In the genomic region with DNA sequence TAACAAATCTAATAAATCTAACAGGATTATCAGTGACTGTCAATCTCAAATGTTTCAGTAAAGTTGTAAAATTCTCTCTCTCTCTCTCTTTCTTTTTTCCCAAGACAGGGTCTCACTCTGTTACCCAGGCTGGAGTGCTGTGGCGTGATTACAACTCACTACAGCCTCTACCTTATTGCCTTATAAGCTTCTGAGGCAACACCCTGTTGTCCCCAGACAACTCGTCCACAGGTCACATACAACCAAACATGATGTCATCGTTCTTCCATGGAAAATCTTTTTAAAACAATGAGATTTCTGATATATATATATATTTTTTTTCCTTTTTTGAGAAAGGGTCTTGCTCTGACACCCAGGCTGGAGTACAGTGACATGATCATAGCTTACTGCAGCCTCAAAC, we compare ENCODE assay signal across 16 cellular contexts.
DNase-seq lines count a peak whose midpoint lies in the region; ATAC-seq, FAIRE-seq and TF ChIP-seq lines count a peak whose summit lies in the region.
"Had no signal": no experiment of that assay in that cellular context is flagged by ENCODE, and none has a peak within 500 bp of the region (broad histone marks: within the 10 kb centered on the region; RNA-seq: fewer than 3 reads in every experiment).

No MANE protein-coding gene starts in this region.

- H3K9me3 ChIP-seq in heart right ventricle (no peaks in the 10 kb centered on the region), right cardiac atrium (ENCODE audit: control insufficient read depth, low read length) (no peaks in the 10 kb centered on the region), endothelial cell of umbilical vein (replicated peaks; ENCODE audit: control insufficient read depth, insufficient read depth, low read length) (no peaks in the 10 kb centered on the region), spleen (no peaks in the 10 kb centered on the region), transverse colon (no peaks in the 10 kb centered on the region)

- TF ChIP-seq EP300 in transverse colon (IDR thresholded peaks at IDR 0.05; ENCODE audit: low read depth), result no peak

- H3K4me1 ChIP-seq in heart right ventricle (peaks cover 0 to 39% (median 4%) of the 10 kb centered on the region in 9 donors), right cardiac atrium (ENCODE audit: control insufficient read depth, insufficient read depth, low read length) (no peaks in the 10 kb centered on the region), endothelial cell of umbilical vein (ENCODE audit: control insufficient read depth, extremely low read depth, insufficient read depth, low read length) (peaks cover 20% of the 10 kb centered on the region), mesendoderm (ENCODE audit: control insufficient read depth, low read depth, low read length) (peaks cover 5% of the 10 kb centered on the region), spleen (peaks cover 0 to 11% (median 2%) of the 10 kb centered on the region in 6 donors), transverse colon (peaks cover 0 to 12% (median 3%) of the 10 kb centered on the region in 4 donors)

- no peak overlapping the region for H2BK5ac ChIP-seq in mesendoderm (ENCODE audit: low read length)

- intact Hi-C loops in heart right ventricle (cut with DNase I) (loop anchor here in 1 of 10 donors (10.0 kb wide), 1 partner anchor 54 kb away; no protein-coding TSS in a partner anchor), right cardiac atrium (cut with DNase I) (no loop called here), endothelial cell of umbilical vein (cut with micrococcal nuclease) (loop anchor here (1.0 kb wide), 2 partner anchors 22 to 28 kb away; no protein-coding TSS in a partner anchor), spleen (cut with DNase I; ENCODE audit: low total_unique reads) (no loop called here), transverse colon (cut with DNase I; ENCODE audit: low total_unique reads) (no loop called here)

- H2AFZ ChIP-seq in endothelial cell of umbilical vein (ENCODE audit: low read depth, low read length), result no peak overlapping the region
- H2AFZ ChIP-seq: GM23248 had no signal

- H3K27me3 ChIP-seq in heart right ventricle, result no peaks in the 10 kb centered on the region
- no peaks in the 10 kb centered on the region for H3K27me3 ChIP-seq in right cardiac atrium (ENCODE audit: control insufficient read depth, insufficient read depth)
- no peaks in the 10 kb centered on the region for H3K27me3 ChIP-seq in endothelial cell of umbilical vein (ENCODE audit: control insufficient read depth in 2 of 2, insufficient read depth in 2 of 2, low read length in 2 of 2)
- no peaks in the 10 kb centered on the region for H3K27me3 ChIP-seq in mesendoderm (ENCODE audit: insufficient read depth, low read length, poor library complexity)
- no peaks in the 10 kb centered on the region for H3K27me3 ChIP-seq in spleen (replicated peaks in 1 of 7)
- H3K27me3 ChIP-seq in transverse colon, result no peaks in the 10 kb centered on the region
- H3K27me3 ChIP-seq: BLaER1 treated with 17β-estradiol and CSF1 and Interleukin-3, amounts not matched to agents 10 nM and 100 nM had no signal

- H3K79me1 ChIP-seq in mesendoderm (ENCODE audit: low read length), result no peaks in the 10 kb centered on the region

- H3K4me3 Mint-ChIP-seq in chondrocyte (ENCODE audit: unreplicated experiment), result no peak overlapping the region
- H3K4me3 Mint-ChIP-seq: CD4-positive, CD25-positive, alpha-beta regulatory T cell had no signal

- TF ChIP-seq CTCF in heart right ventricle (IDR thresholded peaks at IDR 0.05) (no peak), endothelial cell of umbilical vein (IDR thresholded peaks at IDR 0.05; ENCODE audit: extremely low read depth in 1 of 2, insufficient read depth in 1 of 2, low read depth in 1 of 2, low read length in 2 of 2) (no peak), spleen (IDR thresholded peaks at IDR 0.05 in 8 of 11, conservative IDR thresholded peaks at IDR 0.05 in 3 of 11) (no peak), transverse colon (IDR thresholded peaks at IDR 0.05) (no peak), chondrocyte (IDR thresholded peaks at IDR 0.05) (no peak)

- FAIRE-seq in endothelial cell of umbilical vein (lab: Jason Lieb, UNC), result no peak
- FAIRE-seq: GM12878, GM18507 had no signal

- CTCF ChIA-PET in endothelial cell of umbilical vein (lab: Charles Lee), result interaction anchor here (0.8 to 1.8 kb wide), 4 partner anchors 8 to 74 kb away, joined by 3 to 11 read pairs (median 4); no protein-coding TSS in a partner anchor

- no peak overlapping the region for H3K4me3 ChIP-seq in heart right ventricle
- H3K4me3 ChIP-seq in right cardiac atrium (ENCODE audit: low read length), result no peak overlapping the region
- no peak overlapping the region for H3K4me3 ChIP-seq in endothelial cell of umbilical vein (replicated peaks in 1 of 3; ENCODE audit: insufficient read depth in 1 of 3, low read depth in 1 of 3, low read length in 3 of 3)
- no peak overlapping the region for H3K4me3 ChIP-seq in mesendoderm (ENCODE audit: low read length)
- no peak overlapping the region for H3K4me3 ChIP-seq in spleen
- H3K4me3 ChIP-seq in transverse colon, result no peak overlapping the region
- H3K4me3 ChIP-seq: BLaER1 treated with 17β-estradiol and CSF1 and Interleukin-3, amounts not matched to agents 10 nM and 100 nM; GM12878; GM23248 had no signal

- H3K4me1 Mint-ChIP-seq in chondrocyte (ENCODE audit: low read depth), result peaks cover 12% of the 10 kb centered on the region

- dilution Hi-C loops in endothelial cell of umbilical vein (cut with MboI; ENCODE audit: extremely low pct_ligation_motif_present, low sequenced_read_pairs), result no loop called here

- no peak overlapping the region for H3K27ac Mint-ChIP-seq in chondrocyte (ENCODE audit: unreplicated experiment)
- H3K27ac Mint-ChIP-seq: CD4-positive, CD25-positive, alpha-beta regulatory T cell had no signal

- BruUV-seq in endothelial cell of umbilical vein (replicated peaks; lab: Mats Ljungman, UMichigan), result no TSS peak

- no peak for DNase-seq in heart right ventricle
- DNase-seq in right cardiac atrium, result no peak
- peak; percentile 26 for DNase-seq in endothelial cell of umbilical vein (ENCODE audit: low read depth, low spot score)
- no peak for DNase-seq in mesendoderm
- DNase-seq in spleen, result no peak
- DNase-seq in GOT3 (lab: John Stamatoyannopoulos, UW), result no peak
- DNase-seq in transverse colon, result no peak
- DNase-seq in chondrocyte (ENCODE audit: low spot score), result no peak
- DNase-seq: ACHN; CD4-positive, CD25-positive, alpha-beta regulatory T cell; DMS 273 treated with DMSO at 0.1 percent for 48 hours; GM23248; H7 had no signal

- H3K36me3 ChIP-seq in heart right ventricle (no peaks in the 10 kb centered on the region), endothelial cell of umbilical vein (ENCODE audit: control insufficient read depth in 2 of 2, extremely low read depth in 1 of 2, insufficient read depth in 2 of 2, low read length in 2 of 2) (no peaks in the 10 kb centered on the region), mesendoderm (ENCODE audit: control insufficient read depth, insufficient read depth, low read length) (no peaks in the 10 kb centered on the region), spleen (no peaks in the 10 kb centered on the region), transverse colon (no peaks in the 10 kb centered on the region)
- H3K36me3 ChIP-seq: BLaER1 treated with 17β-estradiol and CSF1 and Interleukin-3, amounts not matched to agents 10 nM and 100 nM had no signal

- POLR2A ChIA-PET in endothelial cell of umbilical vein (lab: Charles Lee), result no interaction called here

- H3K18ac ChIP-seq in mesendoderm (ENCODE audit: low read length), result no peak overlapping the region

- H2AK5ac ChIP-seq in mesendoderm (ENCODE audit: low read length), result no peak overlapping the region

- H3K4me2 ChIP-seq in endothelial cell of umbilical vein (ENCODE audit: insufficient read depth, low read length) (no peak overlapping the region), mesendoderm (ENCODE audit: low read length) (no peak overlapping the region)
- H3K4me2 ChIP-seq: BLaER1 treated with 17β-estradiol and CSF1 and Interleukin-3, amounts not matched to agents 10 nM and 100 nM had no signal

- in situ Hi-C loops in transverse colon (cut with MboI; ENCODE audit: low pct_ligation_motif_present in 1 of 4, low pct_unique_long_range_greater_than_20kb in 1 of 4, low sequenced_read_pairs in 3 of 4), result no loop called here

- H3K9ac ChIP-seq in endothelial cell of umbilical vein (replicated peaks; ENCODE audit: extremely low read depth, insufficient read depth, low read length) (no peak overlapping the region), mesendoderm (ENCODE audit: low read length) (no peak overlapping the region)
- H3K9ac ChIP-seq: BLaER1 treated with 17β-estradiol and CSF1 and Interleukin-3, amounts not matched to agents 10 nM and 100 nM; GM23248 had no signal

- ATAC-seq in heart right ventricle, result peak in 3 of 8 donors; percentile 53 to 65 (median 54)
- ATAC-seq in right cardiac atrium, result no peak
- ATAC-seq: GM12878 had no signal

- no peaks in the 10 kb centered on the region for H3K9me1 ChIP-seq in endothelial cell of umbilical vein (replicated peaks; ENCODE audit: control insufficient read depth, extremely low read depth, insufficient read depth, low read length)

- H4K5ac ChIP-seq in mesendoderm (ENCODE audit: low read length), result no peak overlapping the region

- H3K4ac ChIP-seq in mesendoderm (ENCODE audit: low read depth, low read length), result no peak overlapping the region

- H3K36me3 Mint-ChIP-seq in chondrocyte (ENCODE audit: low read depth), result no peaks in the 10 kb centered on the region
- H3K36me3 Mint-ChIP-seq: CD4-positive, CD25-positive, alpha-beta regulatory T cell had no signal

- TF ChIP-seq POLR2A in endothelial cell of umbilical vein (IDR thresholded peaks at IDR 0.05; ENCODE audit: low read depth, low read length), result no peak
- no peak for TF ChIP-seq POLR2A in spleen (IDR thresholded peaks at IDR 0.05)
- no peak for TF ChIP-seq POLR2A in transverse colon (IDR thresholded peaks at IDR 0.05)

- H2BK120ac ChIP-seq in mesendoderm (ENCODE audit: low read depth, low read length), result peak overlapping the region; percentile 23

- H4K20me1 ChIP-seq in endothelial cell of umbilical vein (replicated peaks; ENCODE audit: control insufficient read depth, extremely low read depth, insufficient read depth, low read length), result no peaks in the 10 kb centered on the region
- H4K20me1 ChIP-seq: BLaER1 treated with 17β-estradiol and CSF1 and Interleukin-3, amounts not matched to agents 10 nM and 100 nM had no signal

- H3K27ac ChIP-seq in heart right ventricle (peak overlapping the region in 7 of 10 donors; percentile 3 to 61 (median 27)), right cardiac atrium (ENCODE audit: low read length) (no peak overlapping the region), endothelial cell of umbilical vein (ENCODE audit: insufficient read depth, low read depth, low read length) (no peak overlapping the region), mesendoderm (ENCODE audit: low read depth, low read length) (no peak overlapping the region), spleen (peak overlapping the region in 5 of 8 donors; percentile 1 to 72 (median 59)), transverse colon (no peak overlapping the region)
- H3K27ac ChIP-seq: BLaER1 treated with 17β-estradiol and CSF1 and Interleukin-3, amounts not matched to agents 10 nM and 100 nM; GM23248 had no signal

- no peak overlapping the region for H2BK15ac ChIP-seq in mesendoderm (replicated peaks; ENCODE audit: low read depth)

- 66 to 72% methylated on average over 3 of the region's 3 CpGs for WGBS in heart right ventricle, 2 donors
- WGBS in right cardiac atrium, result 73% methylated on average over 3 of the region's 3 CpGs
- no CpG with 5 or more reads among the region's 3 CpGs for WGBS in mesendoderm (ENCODE audit: extremely low coverage, insufficient coverage, low lambda C conversion rate)
- 81 to 89% (median 86%) methylated on average over 3 of the region's 3 CpGs for WGBS in spleen, 5 donors
- WGBS in transverse colon (ENCODE audit: low coverage in 1 of 2), 2 donors, result 54 to 72% methylated on average over 3 of the region's 3 CpGs

- peaks cover 1% of the 10 kb centered on the region for H3K27me3 Mint-ChIP-seq in chondrocyte (ENCODE audit: low read depth)

- H3K23ac ChIP-seq in mesendoderm (ENCODE audit: low read length), result no peak overlapping the region

- H4K8ac ChIP-seq in mesendoderm (ENCODE audit: low read depth, low read length), result no peak overlapping the region

- H3K79me2 ChIP-seq in endothelial cell of umbilical vein (ENCODE audit: control insufficient read depth, insufficient read depth, low read length), result no peaks in the 10 kb centered on the region
- no peaks in the 10 kb centered on the region for H3K79me2 ChIP-seq in mesendoderm (ENCODE audit: control insufficient read depth, insufficient read depth, low read length)

- H3K9me3 Mint-ChIP-seq in chondrocyte (ENCODE audit: low read depth), result no peaks in the 10 kb centered on the region

- H3K56ac ChIP-seq in mesendoderm (ENCODE audit: low read length), result no peak overlapping the region

Comparison
In these comparisons a context has a peak if more than half of its experiments do, and no peak if none do; other contexts are left out.
1. H3K27ac ChIP-seq: peak in heart right ventricle (7 of 10) and spleen (5 of 8); none in right cardiac atrium (single experiment), endothelial cell of umbilical vein (single experiment), mesendoderm (single experiment) and transverse colon (0 of 4).